Comparison of ENCODE assay signal across 9 cellular contexts in genomic region chr5:169507051-169507450, GRCh38.
"Had no signal": no experiment of that assay in that cellular context is flagged by ENCODE, and none has a peak within 500 bp of the region (broad histone marks: within the 10 kb centered on the region; RNA-seq: fewer than 3 reads in every experiment).

No MANE protein-coding gene starts in this region.

- H2AFZ ChIP-seq: GM23248 had no signal

- H3K9me3 ChIP-seq: HAP-1 had no signal

- H3K4me1 ChIP-seq: HAP-1 had no signal

- ATAC-seq: HCT116, HepG2 had no signal

- H3K4me3 ChIP-seq: GM23248, HAP-1 had no signal

- H3K27ac ChIP-seq: GM23248, HL-60 had no signal

- H3K9ac ChIP-seq: GM23248 had no signal

- DNase-seq: GM23248, GOT3, H7, HFFc6, KBM-7 had no signal

- H3K36me3 ChIP-seq: HAP-1 had no signal
